ENCODE assay signal across 1 cellular context in the genomic region with DNA sequence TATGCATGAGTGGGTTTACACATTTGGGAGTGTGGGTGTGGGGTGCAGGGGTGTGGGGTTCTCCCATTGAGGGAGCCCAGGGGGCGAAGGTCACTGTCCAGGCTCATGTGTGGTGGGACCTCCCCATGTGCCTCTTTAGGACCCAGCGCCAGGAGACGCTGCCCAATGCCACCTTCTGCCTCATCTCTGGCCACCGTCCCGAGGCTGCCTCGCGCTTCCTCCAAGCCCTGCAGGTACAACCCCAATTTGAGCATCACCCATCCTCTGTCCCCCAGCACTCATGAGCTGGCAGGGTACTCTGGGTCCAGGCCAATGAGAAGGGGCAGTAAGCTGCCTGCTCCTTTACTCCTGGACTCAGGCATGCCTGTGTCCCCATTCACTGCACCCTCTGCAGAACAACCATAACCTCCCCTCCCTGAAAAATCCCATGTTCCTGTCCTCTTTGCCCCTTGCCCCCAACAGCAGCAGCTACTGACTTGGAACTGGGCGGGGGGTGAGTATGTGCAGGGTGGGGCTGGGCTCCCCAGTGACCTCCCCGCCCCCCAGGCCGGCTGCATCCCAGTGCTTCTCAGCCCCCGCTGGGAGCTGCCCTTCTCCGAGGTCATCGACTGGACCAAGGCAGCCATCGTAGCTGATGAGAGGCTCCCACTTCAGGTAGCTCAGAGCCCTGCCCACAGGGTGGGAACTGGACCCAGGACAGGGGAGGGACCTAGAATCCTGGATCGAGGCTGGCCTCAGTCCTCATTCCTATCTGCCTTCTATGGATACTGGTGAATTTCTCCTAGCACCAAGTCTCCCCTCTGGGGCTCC.
TF ChIP-seq lines count a peak whose summit lies in the region.

No MANE protein-coding gene starts in this region.

TF ChIP-seq in WTC11, 78 proteins besides CTCF, POLR2A, EP300 and RAD21 (continued from another document):
- TF ChIP-seq, protein P1, sequence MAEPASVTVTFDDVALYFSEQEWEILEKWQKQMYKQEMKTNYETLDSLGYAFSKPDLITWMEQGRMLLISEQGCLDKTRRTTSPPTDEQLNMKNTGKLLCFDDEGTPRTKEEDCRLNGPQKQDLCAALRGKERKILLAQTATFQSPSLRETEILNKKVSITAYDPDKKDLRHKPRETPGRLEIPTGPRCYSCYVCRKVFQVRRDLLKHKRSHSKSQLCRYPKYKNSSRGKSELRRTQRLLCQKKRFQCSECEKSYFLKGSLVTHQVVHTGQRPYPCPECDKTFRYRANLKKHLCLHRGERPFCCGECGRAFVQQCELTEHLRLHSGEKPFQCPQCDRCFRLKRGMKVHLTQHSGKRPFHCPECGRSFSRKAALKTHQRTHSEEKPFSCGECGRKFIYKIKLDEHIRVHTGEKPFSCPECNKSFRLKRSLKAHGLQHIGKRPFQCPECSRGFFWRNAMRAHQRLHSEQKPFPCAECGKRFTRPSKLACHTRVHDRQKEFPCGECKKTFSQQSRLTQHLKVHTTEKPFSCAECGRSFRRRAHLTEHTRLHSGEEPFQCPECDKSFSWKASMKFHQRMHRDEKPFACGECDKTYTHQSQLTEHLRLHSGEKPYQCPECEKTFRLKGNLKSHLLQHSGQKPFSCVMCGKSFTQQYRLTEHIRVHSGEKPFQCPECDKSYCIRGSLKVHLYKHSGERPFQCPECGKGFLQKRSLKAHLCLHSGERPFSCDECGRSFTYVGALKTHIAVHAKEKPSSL (CRISPR knock-in tag; conservative IDR thresholded peaks at IDR 0.05): no peak
